ENCODE assay signal across 22 cellular contexts in genomic region chr12:78038541-78038940, GRCh38.
A peak's percentile ranks its signal among the peaks of the same experiment; 100 is the strongest.
DNase-seq lines count a peak whose midpoint lies in the region; ATAC-seq and TF ChIP-seq lines count a peak whose summit lies in the region.
"Had no signal": no experiment of that assay in that cellular context is flagged by ENCODE, and none has a peak within 500 bp of the region (broad histone marks: within the 10 kb centered on the region; RNA-seq: fewer than 3 reads in every experiment).

No MANE protein-coding gene starts in this region.

- no peaks in the 10 kb centered on the region for H3K9me3 Mint-ChIP-seq in neural progenitor cell
- H3K9me3 Mint-ChIP-seq: H9 had no signal

- peaks cover 14% of the 10 kb centered on the region for H3K4me1 Mint-ChIP-seq in neural progenitor cell

- H3K27me3 Mint-ChIP-seq in neural progenitor cell (ENCODE audit: insufficient read depth, low read depth) = no peaks in the 10 kb centered on the region
- H3K27me3 Mint-ChIP-seq: CD4-positive, alpha-beta T cell had no signal

- no peak for ATAC-seq in HG02798 (IDR thresholded peaks at IDR 0.05; ENCODE audit: poor library complexity, unreplicated experiment)

- H3K4me3 Mint-ChIP-seq in neural progenitor cell = no peak overlapping the region
- H3K4me3 Mint-ChIP-seq: CD4-positive, alpha-beta T cell; H9; HFFc6 had no signal

- H3K4me3 ChIP-seq in dorsolateral prefrontal cortex (peak overlapping the region in 45 of 59 donors; percentile 2 to 71 (median 49)), neural progenitor cell (no peak overlapping the region)
- H3K4me3 ChIP-seq: BLaER1, GM23248 had no signal

- H3K36me3 Mint-ChIP-seq in neural progenitor cell = no peaks in the 10 kb centered on the region

- H3K27ac ChIP-seq in dorsolateral prefrontal cortex (no peak overlapping the region), neural progenitor cell (no peak overlapping the region)
- H3K27ac ChIP-seq: BLaER1, GM23248, RWPE1 had no signal

- no peaks in the 10 kb centered on the region for H3K9me3 ChIP-seq in neural progenitor cell (ENCODE audit: low read depth)
- H3K9me3 ChIP-seq: BLaER1, SK-N-SH had no signal

- DNase-seq in NCI-H146 treated with DMSO at 0.1 percent for 48 hours (lab: John Stamatoyannopoulos, UW; ENCODE audit: unreplicated experiment) (peak; percentile 30), dorsolateral prefrontal cortex (no peak), neural progenitor cell (ENCODE audit: low spot score) (no peak), mesenteric fat pad (ENCODE audit: low spot score) (no peak), GF-D8 (lab: John Stamatoyannopoulos, UW) (no peak), T-helper 9 cell (no peak)
- DNase-seq: ACHN; CD4-positive, alpha-beta T cell; COR-L47; DMS79; GM23248; H9; HFFc6; KG1; NCI-H1105; NCI-H187; NCI-H69; SIG-M5; SK-N-SH had no signal

- intact Hi-C loops in dorsolateral prefrontal cortex (cut with DNase I) = loop anchor here in 1 of 2 donors (10.0 kb wide), 1 partner anchor 46 kb away; no protein-coding TSS in a partner anchor

- H3K79me2 ChIP-seq in neural progenitor cell (ENCODE audit: low read depth) = no peaks in the 10 kb centered on the region

- peak overlapping the region; percentile 6 for H2AFZ ChIP-seq in neural progenitor cell (replicated peaks)
- H2AFZ ChIP-seq: GM23248 had no signal

- H4K20me1 ChIP-seq in neural progenitor cell (ENCODE audit: low read depth) = no peaks in the 10 kb centered on the region
- H4K20me1 ChIP-seq: BLaER1 had no signal

- no peaks in the 10 kb centered on the region for H3K36me3 ChIP-seq in neural progenitor cell
- H3K36me3 ChIP-seq: BLaER1 had no signal

- no peaks in the 10 kb centered on the region for H3F3A ChIP-seq in neural progenitor cell (ENCODE audit: low read depth)

- no peak for TF ChIP-seq CTCF in dorsolateral prefrontal cortex (IDR thresholded peaks at IDR 0.05 in 54 of 56, conservative IDR thresholded peaks at IDR 0.05 in 2 of 56; ENCODE audit: low read depth in 1 of 56, partially characterized antibody in 56 of 56)
- TF ChIP-seq CTCF in neural progenitor cell (IDR thresholded peaks at IDR 0.05) = no peak

- H3K4me1 ChIP-seq in neural progenitor cell = peaks cover 11% of the 10 kb centered on the region

- H3K9ac ChIP-seq in neural progenitor cell = no peak overlapping the region
- H3K9ac ChIP-seq: BLaER1, GM23248, SK-N-SH had no signal

- no peaks in the 10 kb centered on the region for H3K27me3 ChIP-seq in dorsolateral prefrontal cortex
- no peaks in the 10 kb centered on the region for H3K27me3 ChIP-seq in neural progenitor cell
- H3K27me3 ChIP-seq: BLaER1 had no signal

- H3K4me2 ChIP-seq in neural progenitor cell = no peak overlapping the region
- H3K4me2 ChIP-seq: BLaER1, SK-N-SH had no signal

- no peak overlapping the region for H3K27ac Mint-ChIP-seq in neural progenitor cell
- H3K27ac Mint-ChIP-seq: CD4-positive, alpha-beta T cell; H9; HFFc6 had no signal
